30 cellular contexts compared by ENCODE assay signal in genomic region chr4:119656342-119656741, GRCh38. TPM values are rescaled to one million over a fixed set of nuclear protein-coding genes. Genes with fewer than 3 reads are reported as not detected.
DNase-seq lines count a peak whose midpoint lies in the region; ATAC-seq, FAIRE-seq and TF ChIP-seq lines count a peak whose summit lies in the region.
"Had no signal": no experiment of that assay in that cellular context is flagged by ENCODE, and none has a peak within 500 bp of the region (broad histone marks: within the 10 kb centered on the region; RNA-seq: fewer than 3 reads in every experiment).

No MANE protein-coding gene starts in this region.

- POLR2A ChIA-PET in SK-N-SH (lab: Yijun Ruan, JAX), result no interaction called here
- POLR2A ChIA-PET in endothelial cell of umbilical vein (lab: Charles Lee), result no interaction called here

- no peak for DNase-seq in SK-N-SH
- DNase-seq in endothelial cell of umbilical vein (ENCODE audit: low read depth, low spot score), result peak; percentile 12
- DNase-seq in neural progenitor cell (ENCODE audit: low spot score), result no peak
- no peak for DNase-seq in type B pancreatic cell (ENCODE audit: extremely low spot score, unreplicated experiment)
- DNase-seq in NCI-H2107 (lab: John Stamatoyannopoulos, UW), result no peak
- DNase-seq: activated CD4-positive, alpha-beta T cell treated with anti-CD3 and anti-CD28 coated beads for 36 hours; activated CD8-positive, alpha-beta memory T cell treated with anti-CD3 and anti-CD28 coated beads, Interleukin-2, amount 50 U/mL, for 48 hours; activated CD8-positive, alpha-beta T cell treated with anti-CD3 and anti-CD28 coated beads for 36 hours; activated naive CD4-positive, alpha-beta T cell treated with anti-CD3 and anti-CD28 coated beads, Interleukin-2, amount 50 U/mL, for 16 hours; amniotic stem cell; Caco-2; MM.1S; NCI-H1930; NCI-H526; NK-92 treated with Interleukin-12 subunit alpha and Interleukin-12 subunit beta, amount 100 ng/mL, for 24 hours; right lobe of liver; Right ventricle myocardium superior; stimulated activated CD4-positive, alpha-beta T cell treated with anti-CD3 and anti-CD28 coated beads, Interleukin-2, amount 100 ng/mL, for 48 hours; stomach; thyroid gland had no signal

- TF ChIP-seq CTCF in SK-N-SH (IDR thresholded peaks at IDR 0.05) (no peak), endothelial cell of umbilical vein (IDR thresholded peaks at IDR 0.05; ENCODE audit: extremely low read depth in 1 of 2, insufficient read depth in 1 of 2, low read depth in 1 of 2, low read length in 2 of 2) (no peak), neural progenitor cell (IDR thresholded peaks at IDR 0.05) (no peak), type B pancreatic cell (conservative IDR thresholded peaks at IDR 0.05) (no peak), gastroesophageal sphincter (IDR thresholded peaks at IDR 0.05) (no peak)

- H3K36me3 ChIP-seq in SK-N-SH (replicated peaks in 1 of 2; ENCODE audit: control insufficient read depth in 1 of 2, insufficient read depth in 2 of 2, low read length in 1 of 2) (no peaks in the 10 kb centered on the region), endothelial cell of umbilical vein (ENCODE audit: control insufficient read depth in 2 of 2, extremely low read depth in 1 of 2, insufficient read depth in 2 of 2, low read length in 2 of 2) (no peaks in the 10 kb centered on the region), neural progenitor cell (no peaks in the 10 kb centered on the region), gastroesophageal sphincter (no peaks in the 10 kb centered on the region)
- H3K36me3 ChIP-seq: breast epithelium, prostate gland, right lobe of liver, stomach, thyroid gland had no signal

- H3K79me2 ChIP-seq in SK-N-SH (ENCODE audit: insufficient read depth) (no peaks in the 10 kb centered on the region), endothelial cell of umbilical vein (ENCODE audit: control insufficient read depth, insufficient read depth, low read length) (no peaks in the 10 kb centered on the region), neural progenitor cell (ENCODE audit: low read depth) (no peaks in the 10 kb centered on the region)

- no peak overlapping the region for H3K4me2 ChIP-seq in SK-N-SH
- no peak overlapping the region for H3K4me2 ChIP-seq in endothelial cell of umbilical vein (ENCODE audit: insufficient read depth, low read length)
- H3K4me2 ChIP-seq in neural progenitor cell, result no peak overlapping the region
- H3K4me2 ChIP-seq: KMS-11 had no signal

- no peaks in the 10 kb centered on the region for H3K27me3 Mint-ChIP-seq in neural progenitor cell (ENCODE audit: insufficient read depth, low read depth)
- peaks cover 5% of the 10 kb centered on the region for H3K27me3 Mint-ChIP-seq in type B pancreatic cell
- H3K27me3 Mint-ChIP-seq: activated CD8-positive, alpha-beta T cell treated with anti-CD3 and anti-CD28 coated beads for 36 hours had no signal

- dilution Hi-C loops in endothelial cell of umbilical vein (cut with MboI; ENCODE audit: extremely low pct_ligation_motif_present, low sequenced_read_pairs), result no loop called here

- FAIRE-seq in endothelial cell of umbilical vein (lab: Jason Lieb, UNC), result no peak
- FAIRE-seq: GM12892 had no signal

- H3K27ac Mint-ChIP-seq in neural progenitor cell (no peak overlapping the region), type B pancreatic cell (no peak overlapping the region)
- H3K27ac Mint-ChIP-seq: activated CD4-positive, alpha-beta T cell treated with anti-CD3 and anti-CD28 coated beads for 36 hours; activated CD8-positive, alpha-beta T cell treated with anti-CD3 and anti-CD28 coated beads for 36 hours; CD14-positive monocyte; mesothelial cell of epicardium had no signal

- no peak for TF ChIP-seq EP300 in SK-N-SH (IDR thresholded peaks at IDR 0.05; ENCODE audit: borderline replicate concordance in 1 of 2, low read depth in 1 of 2, low read length in 1 of 2)
- TF ChIP-seq EP300 in gastroesophageal sphincter (IDR thresholded peaks at IDR 0.05), result no peak

- H3K27me3 ChIP-seq in SK-N-SH (ENCODE audit: insufficient read depth), result no peaks in the 10 kb centered on the region
- H3K27me3 ChIP-seq in endothelial cell of umbilical vein (ENCODE audit: control insufficient read depth in 2 of 2, insufficient read depth in 2 of 2, low read length in 2 of 2), result no peaks in the 10 kb centered on the region
- no peaks in the 10 kb centered on the region for H3K27me3 ChIP-seq in neural progenitor cell
- no peaks in the 10 kb centered on the region for H3K27me3 ChIP-seq in gastroesophageal sphincter
- H3K27me3 ChIP-seq: breast epithelium, right lobe of liver, stomach, thyroid gland had no signal

- H4K20me1 ChIP-seq in SK-N-SH (ENCODE audit: insufficient read depth), result no peaks in the 10 kb centered on the region
- H4K20me1 ChIP-seq in endothelial cell of umbilical vein (replicated peaks; ENCODE audit: control insufficient read depth, extremely low read depth, insufficient read depth, low read length), result no peaks in the 10 kb centered on the region
- no peaks in the 10 kb centered on the region for H4K20me1 ChIP-seq in neural progenitor cell (ENCODE audit: low read depth)

- no peak overlapping the region for H3K4me3 Mint-ChIP-seq in neural progenitor cell
- H3K4me3 Mint-ChIP-seq in type B pancreatic cell, result no peak overlapping the region
- H3K4me3 Mint-ChIP-seq: activated CD4-positive, alpha-beta T cell treated with anti-CD3 and anti-CD28 coated beads for 36 hours; activated CD8-positive, alpha-beta T cell treated with anti-CD3 and anti-CD28 coated beads for 36 hours; CD14-positive monocyte; mesothelial cell of epicardium had no signal

- no peaks in the 10 kb centered on the region for H3F3A ChIP-seq in SK-N-SH (replicated peaks; ENCODE audit: insufficient read depth)
- H3F3A ChIP-seq in neural progenitor cell (ENCODE audit: low read depth), result no peaks in the 10 kb centered on the region

- ATAC-seq in SK-N-SH treated with all-trans-retinoic acid at 6 μM for 48 hours (no peak), HG02840 (IDR thresholded peaks at IDR 0.05; ENCODE audit: low FRiP score, unreplicated experiment) (no peak), gastroesophageal sphincter (no peak)
- ATAC-seq: activated CD4-positive, alpha-beta T cell treated with anti-CD3 and anti-CD28 coated beads for 36 hours; activated CD8-positive, alpha-beta T cell treated with anti-CD3 and anti-CD28 coated beads for 36 hours had no signal

- no peaks in the 10 kb centered on the region for H3K9me1 ChIP-seq in endothelial cell of umbilical vein (replicated peaks; ENCODE audit: control insufficient read depth, extremely low read depth, insufficient read depth, low read length)

- TF ChIP-seq POLR2A in endothelial cell of umbilical vein (IDR thresholded peaks at IDR 0.05; ENCODE audit: low read depth, low read length) (no peak), gastroesophageal sphincter (IDR thresholded peaks at IDR 0.05) (no peak)

- no peaks in the 10 kb centered on the region for H3K9me3 ChIP-seq in SK-N-SH
- H3K9me3 ChIP-seq in endothelial cell of umbilical vein (replicated peaks; ENCODE audit: control insufficient read depth, insufficient read depth, low read length), result no peaks in the 10 kb centered on the region
- no peaks in the 10 kb centered on the region for H3K9me3 ChIP-seq in neural progenitor cell (ENCODE audit: low read depth)
- no peaks in the 10 kb centered on the region for H3K9me3 ChIP-seq in gastroesophageal sphincter
- H3K9me3 ChIP-seq: breast epithelium, prostate gland, right lobe of liver, stomach, thyroid gland had no signal

- H3K9me3 Mint-ChIP-seq in neural progenitor cell (no peaks in the 10 kb centered on the region), type B pancreatic cell (no peaks in the 10 kb centered on the region)
- H3K9me3 Mint-ChIP-seq: activated CD8-positive, alpha-beta T cell treated with anti-CD3 and anti-CD28 coated beads for 36 hours; CD14-positive monocyte; mesothelial cell of epicardium had no signal

- no TSS peak for BruUV-seq in endothelial cell of umbilical vein (replicated peaks; lab: Mats Ljungman, UMichigan)

- H3K4me3 ChIP-seq in SK-N-SH (ENCODE audit: low read depth in 2 of 2, low read length in 1 of 2), result no peak overlapping the region
- H3K4me3 ChIP-seq in endothelial cell of umbilical vein (replicated peaks in 1 of 3; ENCODE audit: insufficient read depth in 1 of 3, low read depth in 1 of 3, low read length in 3 of 3), result no peak overlapping the region
- H3K4me3 ChIP-seq in neural progenitor cell, result no peak overlapping the region
- H3K4me3 ChIP-seq in gastroesophageal sphincter, result no peak overlapping the region
- H3K4me3 ChIP-seq: breast epithelium, prostate gland, right lobe of liver, stomach, thyroid gland had no signal

- intact Hi-C loops in endothelial cell of umbilical vein (cut with micrococcal nuclease), result loop anchor here (5.0 kb wide), 1 partner anchor 71 kb away; no protein-coding TSS in a partner anchor

- H3K4me1 Mint-ChIP-seq in neural progenitor cell (no peaks in the 10 kb centered on the region), type B pancreatic cell (ENCODE audit: unreplicated experiment) (peaks cover 4% of the 10 kb centered on the region)
- H3K4me1 Mint-ChIP-seq: activated CD4-positive, alpha-beta T cell treated with anti-CD3 and anti-CD28 coated beads for 36 hours; CD14-positive monocyte had no signal

- no peak overlapping the region for H3K9ac ChIP-seq in SK-N-SH
- no peak overlapping the region for H3K9ac ChIP-seq in endothelial cell of umbilical vein (replicated peaks; ENCODE audit: extremely low read depth, insufficient read depth, low read length)
- no peak overlapping the region for H3K9ac ChIP-seq in neural progenitor cell
- H3K9ac ChIP-seq: KMS-11 had no signal

- H3K36me3 Mint-ChIP-seq in neural progenitor cell, result no peaks in the 10 kb centered on the region
- no peaks in the 10 kb centered on the region for H3K36me3 Mint-ChIP-seq in type B pancreatic cell
- H3K36me3 Mint-ChIP-seq: CD14-positive monocyte, mesothelial cell of epicardium had no signal

- no peaks in the 10 kb centered on the region for H3K9me2 ChIP-seq in SK-N-SH

- TF ChIP-seq RAD21 in SK-N-SH (IDR thresholded peaks at IDR 0.05; ENCODE audit: low read length), result no peak

- H2AFZ ChIP-seq in SK-N-SH (ENCODE audit: low read depth), result no peak overlapping the region
- H2AFZ ChIP-seq in endothelial cell of umbilical vein (ENCODE audit: low read depth, low read length), result peak overlapping the region; percentile 88
- peak overlapping the region; percentile 58 for H2AFZ ChIP-seq in neural progenitor cell (replicated peaks)

- H3K4me1 ChIP-seq in SK-N-SH (ENCODE audit: control insufficient read depth in 1 of 2, insufficient read depth in 2 of 2, low read depth in 1 of 2, low read length in 1 of 2) (peaks cover 0 to 9% of the 10 kb centered on the region in 2 experiments; a peak in 2 of 4 replicates), endothelial cell of umbilical vein (ENCODE audit: control insufficient read depth, extremely low read depth, insufficient read depth, low read length) (peaks cover 19% of the 10 kb centered on the region), neural progenitor cell (no peaks in the 10 kb centered on the region), gastroesophageal sphincter (peaks cover 0 to 12% (median 0%) of the 10 kb centered on the region in 3 donors)
- H3K4me1 ChIP-seq: breast epithelium, prostate gland, right lobe of liver, stomach, thyroid gland had no signal

- H3K27ac ChIP-seq in SK-N-SH (ENCODE audit: low read depth in 2 of 2, low read length in 1 of 2) (no peak overlapping the region), endothelial cell of umbilical vein (ENCODE audit: insufficient read depth, low read depth, low read length) (no peak overlapping the region), neural progenitor cell (no peak overlapping the region), gastroesophageal sphincter (no peak overlapping the region)
- H3K27ac ChIP-seq: 22Rv1, breast epithelium, KMS-11, prostate gland, right lobe of liver, thyroid gland had no signal

- CTCF ChIA-PET in SK-N-SH (lab: Yijun Ruan, JAX), result interaction anchor here (0.7 to 5.2 kb wide), 4 partner anchors 8 to 1536 kb away, joined by 3 to 34 read pairs (median 4); partner anchors contain the start of gene PDE5A
- CTCF ChIA-PET in endothelial cell of umbilical vein (lab: Charles Lee), result interaction anchor here (1.1 to 6.8 kb wide), 3 partner anchors 13 to 97 kb away, joined by 3 to 49 read pairs (median 4); partner anchors contain the start of gene PDE5A

RNA-seq across cellular contexts. Expression of gene PDE5A, which starts 27.7 kb away (rescaled TPM):
- polyA plus RNA-seq in SK-N-SH (2012; rRNA removed) (6.4 and 10.1 TPM in 2 replicates), endothelial cell of umbilical vein (0.59 and 0.73 TPM in 2 replicates)
- 9.0 and 10.7 TPM in 2 replicates for polyA plus RNA-seq in SK-N-SH (2012; cell fraction: cytosol; rRNA removed)
- 9.0 and 21.7 TPM in 2 replicates for polyA plus RNA-seq in SK-N-SH (2012; cell fraction: nucleus; rRNA removed)
- total RNA-seq in endothelial cell of umbilical vein (2.3 and 3.2 TPM in 2 replicates), neural progenitor cell (ENCODE audit: low replicate concordance) (20.4 and 32.4 TPM in 2 replicates), type B pancreatic cell (ENCODE audit: low replicate concordance) (23.9 and 77.4 TPM in 2 replicates), gastroesophageal sphincter (100 to 1,000 TPM; 126 to 358 (median 212) TPM)
- 0.83 and 0.87 TPM in 2 replicates for polyA plus RNA-seq in endothelial cell of umbilical vein (2011; cell fraction: cytosol; rRNA removed)
- polyA plus RNA-seq in endothelial cell of umbilical vein (2011; cell fraction: nucleus; rRNA removed), result 2.5 and 3.6 TPM in 2 replicates
- 4.4 and 5.4 TPM in 2 replicates for polyA plus RNA-seq in endothelial cell of umbilical vein (2012)
- polyA minus RNA-seq in endothelial cell of umbilical vein, result 4.0 and 5.0 TPM in 2 replicates
- 0.61 TPM for polyA minus RNA-seq in endothelial cell of umbilical vein (2011; cell fraction: cytosol; rRNA and poly(A)+ RNA removed)
- polyA minus RNA-seq in endothelial cell of umbilical vein (2011; cell fraction: nucleus; rRNA and poly(A)+ RNA removed), result 9.8 and 20.4 TPM in 2 replicates
